Comparison of ENCODE assay signal across 8 cellular contexts in genomic region chr20:29445050-29445907, GRCh38.
DNase-seq lines count a peak whose midpoint lies in the region; ATAC-seq and TF ChIP-seq lines count a peak whose summit lies in the region.
"Not testable (repeated sequence)": the region's sequence is repeated elsewhere in the genome, so short reads cannot be mapped to it uniquely, and the experiment has no call there.

No MANE protein-coding gene starts in this region.

- H3K4me3 ChIP-seq in heart right ventricle, result peak overlapping the region in 7 of 10 donors; percentile 8 to 48 (median 37)
- H3K4me3 ChIP-seq in prostate gland, result peak overlapping the region in 1 of 2 donors; percentile 28
- peak overlapping the region; percentile 16 for H3K4me3 ChIP-seq in upper lobe of right lung

- peaks cover 0 to 29% (median 5%) of the 10 kb centered on the region in 7 donors for H3K27me3 ChIP-seq in heart right ventricle
- not testable (repeated sequence) for H3K27me3 ChIP-seq in prostate gland (replicated peaks; ENCODE audit: insufficient read depth); upper lobe of right lung

- H3K4me1 ChIP-seq in heart right ventricle; prostate gland (replicated peaks); upper lobe of right lung: not testable (repeated sequence)

- not testable (repeated sequence) for TF ChIP-seq CTCF in heart right ventricle (IDR thresholded peaks at IDR 0.05); prostate gland (IDR thresholded peaks at IDR 0.05); upper lobe of right lung (IDR thresholded peaks at IDR 0.05)

- in situ Hi-C loops in G401 (cut with HindIII; ENCODE audit: low sequenced_read_pairs), result not testable (repeated sequence)

- DNase-seq in G401 (ENCODE audit: low spot score) (peak; percentile 76), NCI-H446 (lab: John Stamatoyannopoulos, UW) (peak; percentile 95 to 96), UCSD-AML1 (lab: John Stamatoyannopoulos, UW; ENCODE audit: unreplicated experiment) (peak; percentile 37), astrocyte of the hippocampus (ENCODE audit: low read depth, low spot score) (peak; percentile 64), heart right ventricle (peak; percentile 51 to 85), prostate gland (ENCODE audit: low spot score) (peak; percentile 86), upper lobe of right lung (peak; percentile 83)

- H3K27ac ChIP-seq in heart right ventricle (peak overlapping the region in 3 of 10 donors; percentile 22 to 66 (median 54)), prostate gland (peak overlapping the region in 1 of 2 donors; percentile 47)
- not testable (repeated sequence) for H3K27ac ChIP-seq in upper lobe of right lung

- ATAC-seq in HG03095 (IDR thresholded peaks at IDR 0.05; ENCODE audit: unreplicated experiment) (peak; percentile 67), heart right ventricle (peak; percentile 99 to 100 (median 100)), upper lobe of right lung (peak; percentile 99)

- TF ChIP-seq POLR2A in prostate gland (IDR thresholded peaks at IDR 0.05), result not testable (repeated sequence)

- WGBS in heart right ventricle, 2 donors, result 21 to 30% methylated on average over 28 of the region's 28 CpGs
- WGBS in prostate gland, result 18% methylated on average over 28 of the region's 28 CpGs

- H3K36me3 ChIP-seq in heart right ventricle, prostate gland, upper lobe of right lung: not testable (repeated sequence)

- peaks cover 0 to 13% (median 0%) of the 10 kb centered on the region in 11 donors for H3K9me3 ChIP-seq in heart right ventricle
- H3K9me3 ChIP-seq in prostate gland, upper lobe of right lung: not testable (repeated sequence)

- intact Hi-C loops in heart right ventricle (cut with DNase I); prostate gland (cut with DNase I); upper lobe of right lung (cut with DNase I): not testable (repeated sequence)

Comparison
In these comparisons a context has a peak if more than half of its experiments do, and no peak if none do; other contexts are left out.
1. DNase-seq: peak in every context shown above with its lines; median percentile 96 in NCI-H446; 86 in prostate gland; 83 in upper lobe of right lung; 76 in G401; 68 in heart right ventricle; 64 in astrocyte of the hippocampus; 37 in UCSD-AML1.